24 cellular contexts compared by ENCODE assay signal in genomic region chr15:75339531-75340240, GRCh38. TPM values are rescaled to one million over a fixed set of nuclear protein-coding genes. Genes with fewer than 3 reads are reported as not detected.
"Had no signal": no experiment of that assay in that cellular context is flagged by ENCODE, and none has a peak within 500 bp of the region (broad histone marks: within the 10 kb centered on the region; RNA-seq: fewer than 3 reads in every experiment).

No MANE protein-coding gene starts in this region.

- H3K9ac ChIP-seq: parathyroid adenoma had no signal

- H3K79me2 ChIP-seq: parathyroid adenoma had no signal

- H3K9me3 Mint-ChIP-seq: activated T-helper 1 cell treated with anti-CD3 and anti-CD28 coated beads, Interleukin-12 subunit alpha, Interleukin-12 subunit beta, Interleukin-2, Interleukin-4 antibody, amounts not matched to agents 30 ng/mL and 10 ng/mL and 1 ng/mL, durations not matched to agents 14 hours and 24 hours and 36 hours; naive B cell; stimulated activated naive B cell treated with anti-CD40 and anti-IgM and Interleukin-4, amounts not matched to agents 10 μg/mL and 1 μg/mL and 100 μg/mL, for 72 hours had no signal

- DNase-seq: activated CD4-positive, CD25-positive, alpha-beta regulatory T cell treated with anti-CD3 and anti-CD28 coated beads, Interleukin-2, amount 50 U/mL, for 72 hours; activated T-cell treated with anti-CD3 and anti-CD28 coated beads for 4 hours; body of pancreas; dermis blood vessel endothelial cell; effector memory CD4-positive, alpha-beta T cell; foreskin fibroblast; hippocampal formation; islet precursor cell; mucosa of descending colon; naive B cell; spleen; stimulated activated CD4-positive, alpha-beta T cell treated with anti-CD3 and anti-CD28 coated beads, Interleukin-4, amount 100 ng/mL, for 4 hours; stimulated activated naive B cell treated with anti-CD40 and anti-IgM and Interleukin-4, amounts not matched to agents 10 μg/mL and 1 μg/mL and 100 μg/mL, for 72 hours; upper lobe of right lung had no signal

- H2AFZ ChIP-seq: parathyroid adenoma had no signal

- H3K4me3 Mint-ChIP-seq: activated T-helper 1 cell treated with anti-CD3 and anti-CD28 coated beads, Interleukin-12 subunit alpha, Interleukin-12 subunit beta, Interleukin-2, Interleukin-4 antibody, amounts not matched to agents 30 ng/mL and 10 ng/mL and 1 ng/mL, durations not matched to agents 14 hours and 24 hours and 36 hours; stimulated activated naive B cell treated with anti-CD40 and anti-IgM and Interleukin-4, amounts not matched to agents 10 μg/mL and 1 μg/mL and 100 μg/mL, for 72 hours had no signal

- H3K27me3 ChIP-seq: body of pancreas, spleen, upper lobe of right lung had no signal

- ATAC-seq: body of pancreas; left lobe of liver; mucosa of descending colon; stimulated activated naive B cell treated with anti-CD40 and anti-IgM and Interleukin-4, amounts not matched to agents 10 μg/mL and 1 μg/mL and 100 μg/mL, for 72 hours; upper lobe of right lung had no signal

- H3K27me3 Mint-ChIP-seq: naive B cell; stimulated activated naive B cell treated with anti-CD40 and anti-IgM and Interleukin-4, amounts not matched to agents 10 μg/mL and 1 μg/mL and 100 μg/mL, for 72 hours had no signal

- H3K27ac ChIP-seq: body of pancreas, epithelial cell of prostate, parathyroid adenoma, spleen, thoracic aorta, upper lobe of right lung had no signal

- H3K36me3 Mint-ChIP-seq: naive B cell had no signal

- H3K27ac Mint-ChIP-seq: activated T-helper 1 cell treated with anti-CD3 and anti-CD28 coated beads, Interleukin-12 subunit alpha, Interleukin-12 subunit beta, Interleukin-2, Interleukin-4 antibody, amounts not matched to agents 30 ng/mL and 10 ng/mL and 1 ng/mL, durations not matched to agents 14 hours and 24 hours and 36 hours; stimulated activated naive B cell treated with anti-CD40 and anti-IgM and Interleukin-4, amounts not matched to agents 10 μg/mL and 1 μg/mL and 100 μg/mL, for 72 hours had no signal

- H3K4me3 ChIP-seq: body of pancreas, mucosa of descending colon, spleen, thoracic aorta, upper lobe of right lung had no signal

- H3K9me3 ChIP-seq: body of pancreas, mucosa of descending colon, spleen, thoracic aorta, upper lobe of right lung had no signal

RNA-seq across cellular contexts. Expression of gene GOLGA6D, which starts 57.1 kb away (rescaled TPM):
- total RNA-seq: activated CD8-positive, alpha-beta memory T cell treated with anti-CD3 and anti-CD28 coated beads for 36 hours; activated T-helper 1 cell treated with anti-CD3 and anti-CD28 coated beads, Interleukin-12 subunit alpha, Interleukin-12 subunit beta, Interleukin-2, Interleukin-4 antibody, amounts not matched to agents 30 ng/mL and 10 ng/mL and 1 ng/mL, durations not matched to agents 14 hours and 24 hours and 36 hours; body of pancreas; cardiac septum; dermis blood vessel endothelial cell; glomerular endothelial cell; mucosa of descending colon; renal cortical epithelial cell; spleen; T-helper 1 cell treated with Interleukin-12 subunit alpha and Interleukin-12 subunit beta and Interleukin-4 antibody, amounts not matched to agents 30 ng/mL and 1 ng/mL, for 36 hours; thoracic aorta; upper lobe of right lung had no signal
- polyA plus RNA-seq: spleen had no signal
